ENCODE assay signal across 1 cellular context in genomic region chr13:48253849-48254248, GRCh38.
TF ChIP-seq lines count a peak whose summit lies in the region.

No MANE protein-coding gene starts in this region.

TF ChIP-seq in HepG2, 621 proteins besides CTCF, POLR2A, EP300 and RAD21 (continued from another document and continues in another):
- TF ChIP-seq SNAPC4 (CRISPR knock-in tag; IDR thresholded peaks at IDR 0.05) (no peak), PHF20 (CRISPR knock-in tag; IDR thresholded peaks at IDR 0.05) (no peak), HNRNPLL (IDR thresholded peaks at IDR 0.05; ENCODE audit: low read depth, low read length, poor library complexity, severe bottlenecking) (no peak), PHF21A (CRISPR knock-in tag; IDR thresholded peaks at IDR 0.05) (peak; percentile 60; the same call in 1 of the 2 replicates), ZNF331 (CRISPR knock-in tag; IDR thresholded peaks at IDR 0.05) (peak; percentile 10; the same call in 1 of the 2 replicates), HMG20A (CRISPR knock-in tag; IDR thresholded peaks at IDR 0.05; ENCODE audit: borderline replicate concordance) (peak; percentile 44; the same call in 1 of the 2 replicates), YEATS2 (CRISPR knock-in tag; IDR thresholded peaks at IDR 0.05; ENCODE audit: borderline replicate concordance) (no peak), STAT6 (CRISPR knock-in tag; IDR thresholded peaks at IDR 0.05; ENCODE audit: borderline replicate concordance) (no peak), ARID5B (CRISPR knock-in tag; IDR thresholded peaks at IDR 0.05) (peak; percentile 79), TARDBP (CRISPR knock-in tag; IDR thresholded peaks at IDR 0.05) (no peak), ZSCAN5A (CRISPR knock-in tag; IDR thresholded peaks at IDR 0.05; ENCODE audit: borderline replicate concordance) (no peak), ZNF737 (CRISPR knock-in tag; IDR thresholded peaks at IDR 0.05; ENCODE audit: borderline replicate concordance) (no peak), NR3C1 (CRISPR knock-in tag; IDR thresholded peaks at IDR 0.05) (no peak), ARID4A (CRISPR knock-in tag; IDR thresholded peaks at IDR 0.05; ENCODE audit: borderline replicate concordance) (peak; percentile 19; the same call in 1 of the 2 replicates), DR1 (CRISPR knock-in tag; IDR thresholded peaks at IDR 0.05) (no peak), RARA (CRISPR knock-in tag; IDR thresholded peaks at IDR 0.05) (peak; percentile 39), FOSL1 (CRISPR knock-in tag; IDR thresholded peaks at IDR 0.05; ENCODE audit: borderline replicate concordance) (no peak), FLYWCH1 (CRISPR knock-in tag; IDR thresholded peaks at IDR 0.05) (no peak), ZNF790 (CRISPR knock-in tag; IDR thresholded peaks at IDR 0.05; ENCODE audit: borderline replicate concordance) (no peak), ZNF253 (CRISPR knock-in tag; IDR thresholded peaks at IDR 0.05; ENCODE audit: borderline replicate concordance) (no peak), ZBTB34 (CRISPR knock-in tag; IDR thresholded peaks at IDR 0.05) (no peak), ELF4 (CRISPR knock-in tag; IDR thresholded peaks at IDR 0.05; ENCODE audit: borderline replicate concordance) (no peak), ZNF317 (CRISPR knock-in tag; IDR thresholded peaks at IDR 0.05) (0 out of 2 replicates have a peak, but pooled peaks have one; percentile 45), ZMAT3 (CRISPR knock-in tag; conservative IDR thresholded peaks at IDR 0.05) (no peak), HOXA3 (CRISPR knock-in tag; IDR thresholded peaks at IDR 0.05) (no peak), ZNF75D (CRISPR knock-in tag; IDR thresholded peaks at IDR 0.05; ENCODE audit: borderline replicate concordance) (no peak), FOXA3 (CRISPR knock-in tag; IDR thresholded peaks at IDR 0.05) (peak; percentile 79), HHEX (CRISPR knock-in tag; IDR thresholded peaks at IDR 0.05) (peak; percentile 28; the same call in 1 of the 2 replicates), SKIL (CRISPR knock-in tag; IDR thresholded peaks at IDR 0.05; ENCODE audit: borderline replicate concordance) (no peak), ZNF660 (CRISPR knock-in tag; IDR thresholded peaks at IDR 0.05; ENCODE audit: borderline replicate concordance, low read depth) (no peak), THAP9 (CRISPR knock-in tag; IDR thresholded peaks at IDR 0.05; ENCODE audit: borderline replicate concordance) (no peak), ZNF510 (CRISPR knock-in tag; IDR thresholded peaks at IDR 0.05; ENCODE audit: low read depth) (no peak), NCOA2 (CRISPR knock-in tag; IDR thresholded peaks at IDR 0.05) (peak; percentile 87)
